In the genomic region with DNA sequence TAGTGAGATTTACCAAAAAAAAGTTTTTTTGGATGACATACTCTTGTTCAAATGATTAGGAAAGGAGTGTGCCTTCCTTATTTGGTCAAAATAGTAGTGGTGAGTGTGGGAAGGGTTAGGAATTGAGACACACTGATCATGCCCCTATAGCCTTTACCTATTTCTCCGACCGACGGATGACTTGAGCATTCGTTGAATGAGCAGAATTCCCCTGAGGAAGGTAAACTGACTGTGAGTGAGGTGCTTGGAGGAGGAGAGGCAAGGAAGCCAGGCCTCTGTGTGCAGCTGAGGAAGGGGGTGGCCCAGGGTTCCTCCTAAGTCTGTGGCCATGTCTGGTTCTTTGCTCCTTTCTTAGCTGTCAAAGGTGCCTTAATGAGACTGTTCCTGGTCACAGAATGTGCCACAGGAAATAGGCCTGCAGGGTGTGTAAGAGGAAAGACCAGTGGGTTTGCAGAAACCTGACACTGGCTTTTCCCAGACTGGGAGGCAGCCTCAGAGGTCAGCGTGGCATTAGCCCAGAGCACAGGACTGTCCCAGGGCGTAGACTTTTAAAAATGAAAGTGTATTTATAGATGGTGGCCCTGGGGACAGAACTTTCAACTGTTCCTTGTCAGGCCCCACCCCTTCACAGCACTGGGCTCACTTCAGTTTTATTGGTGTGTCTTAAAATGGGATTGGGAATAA, we compare ENCODE assay signal across 13 cellular contexts.
DNase-seq lines count a peak whose midpoint lies in the region; ATAC-seq and TF ChIP-seq lines count a peak whose summit lies in the region.
"Had no signal": no experiment of that assay in that cellular context is flagged by ENCODE, and none has a peak within 500 bp of the region (broad histone marks: within the 10 kb centered on the region; RNA-seq: fewer than 3 reads in every experiment).

No MANE protein-coding gene starts in this region.

- CTCF ChIA-PET in T-cell (lab: Charles Lee): no interaction called here

- no peaks in the 10 kb centered on the region for H3K4me1 Mint-ChIP-seq in T-cell
- H3K4me1 Mint-ChIP-seq: CD4-positive, CD25-positive, alpha-beta regulatory T cell had no signal

- no peaks in the 10 kb centered on the region for H3K36me3 Mint-ChIP-seq in T-cell
- H3K36me3 Mint-ChIP-seq: CD4-positive, CD25-positive, alpha-beta regulatory T cell had no signal

- peaks cover 0 to 2% of the 10 kb centered on the region in 2 donors for H3K27me3 Mint-ChIP-seq in T-cell
- H3K27me3 Mint-ChIP-seq: activated CD8-positive, alpha-beta T cell treated with anti-CD3 and anti-CD28 coated beads for 36 hours; CD4-positive, CD25-positive, alpha-beta regulatory T cell had no signal

- DNase-seq in DMS53 treated with DMSO at 0.1 percent for 48 hours (lab: John Stamatoyannopoulos, UW; ENCODE audit: unreplicated experiment) (peak; percentile 9), M059J (ENCODE audit: low read depth) (peak; percentile 79), renal cortical epithelial cell (ENCODE audit: low read depth) (peak; percentile 46), T-cell (no peak), NCI-H1092 (lab: John Stamatoyannopoulos, UW) (no peak)
- DNase-seq in activated CD4-positive, alpha-beta T cell treated with anti-CD3 and anti-CD28 coated beads for 48 hours: no peak
- DNase-seq: activated CD8-positive, alpha-beta T cell treated with anti-CD3 and anti-CD28 coated beads for 36 hours; CD4-positive, CD25-positive, alpha-beta regulatory T cell; NCI-H1930; substantia nigra had no signal

- 75 to 82% methylated on average over 2 to 5 of the region's 6 CpGs for WGBS in gastroesophageal sphincter (ENCODE audit: low coverage in 1 of 2), 2 donors

- no peak for TF ChIP-seq EP300 in gastroesophageal sphincter (IDR thresholded peaks at IDR 0.05)

- ATAC-seq in gastroesophageal sphincter (peak; percentile 17), T-cell (replicated peaks in 1 of 4) (no peak), HG02885 (IDR thresholded peaks at IDR 0.05; ENCODE audit: poor library complexity, unreplicated experiment) (no peak)
- ATAC-seq: activated CD8-positive, alpha-beta T cell treated with anti-CD3 and anti-CD28 coated beads for 36 hours had no signal

- H3K27ac ChIP-seq in gastroesophageal sphincter: peak overlapping the region in 2 of 4 donors; percentile 18 to 24
- H3K27ac ChIP-seq: SK-N-MC had no signal

- H3K27me3 ChIP-seq in gastroesophageal sphincter: no peaks in the 10 kb centered on the region

- POLR2A ChIA-PET in T-cell (lab: Charles Lee): no interaction called here

- H3K4me1 ChIP-seq in gastroesophageal sphincter: peaks cover 0 to 71% (median 17%) of the 10 kb centered on the region in 3 donors

- no peak overlapping the region for H3K27ac Mint-ChIP-seq in T-cell
- H3K27ac Mint-ChIP-seq: activated CD8-positive, alpha-beta T cell treated with anti-CD3 and anti-CD28 coated beads for 36 hours; CD4-positive, CD25-positive, alpha-beta regulatory T cell had no signal

- no peaks in the 10 kb centered on the region for H3K9me3 Mint-ChIP-seq in T-cell
- H3K9me3 Mint-ChIP-seq: activated CD8-positive, alpha-beta T cell treated with anti-CD3 and anti-CD28 coated beads for 36 hours; CD4-positive, CD25-positive, alpha-beta regulatory T cell had no signal

- TF ChIP-seq CTCF in gastroesophageal sphincter (IDR thresholded peaks at IDR 0.05): no peak

- no peak overlapping the region for H3K4me3 Mint-ChIP-seq in T-cell
- H3K4me3 Mint-ChIP-seq: activated CD8-positive, alpha-beta T cell treated with anti-CD3 and anti-CD28 coated beads for 36 hours; CD4-positive, CD25-positive, alpha-beta regulatory T cell had no signal

- TF ChIP-seq POLR2A in gastroesophageal sphincter (IDR thresholded peaks at IDR 0.05): no peak

- no peak overlapping the region for H3K4me3 ChIP-seq in gastroesophageal sphincter
- H3K4me3 ChIP-seq: SK-N-MC had no signal

- no peaks in the 10 kb centered on the region for H3K36me3 ChIP-seq in gastroesophageal sphincter

- no peaks in the 10 kb centered on the region for H3K9me3 ChIP-seq in gastroesophageal sphincter

Comparison
In these comparisons a context has a peak if more than half of its experiments do, and no peak if none do; other contexts are left out.
1. DNase-seq: peak in DMS53 treated with DMSO at 0.1 percent for 48 hours (single experiment), M059J (single experiment) and renal cortical epithelial cell (single experiment); none in T-cell (0 of 34), NCI-H1092 (single experiment) and activated CD4-positive, alpha-beta T cell treated with anti-CD3 and anti-CD28 coated beads for 48 hours (single experiment).